Comparison of ENCODE assay signal across 27 cellular contexts in the genomic region with DNA sequence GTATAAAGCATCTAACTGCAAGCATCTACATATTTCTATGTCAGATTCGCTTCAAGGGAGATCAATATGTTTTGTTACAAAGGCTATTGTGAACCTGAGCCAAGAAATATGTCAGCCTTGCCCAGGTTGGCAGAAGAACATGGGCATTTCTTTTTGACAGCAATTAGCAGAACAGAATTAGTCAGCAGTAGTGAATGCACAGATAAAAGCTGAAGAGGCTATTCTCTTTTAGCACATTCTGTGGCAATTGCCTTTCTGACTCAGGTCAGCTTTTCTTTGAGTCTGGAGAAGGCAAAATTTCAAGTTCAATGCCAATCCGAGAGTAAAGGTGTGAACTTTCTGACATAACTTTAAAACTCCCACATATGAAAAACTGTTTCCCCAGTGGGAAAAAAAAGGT.
"Had no signal": no experiment of that assay in that cellular context is flagged by ENCODE, and none has a peak within 500 bp of the region (broad histone marks: within the 10 kb centered on the region; RNA-seq: fewer than 3 reads in every experiment).

No MANE protein-coding gene starts in this region.

- H3K9ac ChIP-seq: KMS-11 had no signal

- DNase-seq: activated B cell treated with CpG ODN at 0.5 μM for 24 hours; activated CD4-positive, alpha-beta T cell treated with anti-CD3 and anti-CD28 coated beads for 1 hour; activated CD4-positive, alpha-beta T cell treated with anti-CD3 and anti-CD28 coated beads, Interleukin-2, amount 10 ng/mL, durations not matched to agents 24 days and 14 days; activated CD4-positive, alpha-beta T cell treated with anti-CD3 and anti-CD28 coated beads, Interleukin-2, amount 50 U/mL, for 48 hours; activated CD8-positive, alpha-beta memory T cell treated with anti-CD3 and anti-CD28 coated beads, Interleukin-2, amount 10 ng/mL, durations not matched to agents 7 days and 5 days; activated effector memory CD4-positive, alpha-beta T cell treated with Interleukin-2 at 50 U/mL for 16 hours; activated naive CD4-positive, alpha-beta T cell; activated naive CD8-positive, alpha-beta T cell treated with anti-CD3 and anti-CD28 coated beads, Interleukin-2, amount 50 U/mL, for 24 hours; activated T-cell treated with anti-CD3 and anti-CD28 coated beads, Interleukin-2, amount 50 U/mL, for 24 hours; amniotic stem cell; body of pancreas; MM.1S; NCI-H1105 treated with DMSO at 0.1 percent for 48 hours; NCI-H146; NCI-H187 treated with DMSO at 0.1 percent for 48 hours; NCI-H524; Peyer's patch; SHP77; T-helper 2 cell; T1000 had no signal

- H3K27ac Mint-ChIP-seq: activated B cell treated with CpG ODN at 0.5 μM for 24 hours; activated CD4-positive, alpha-beta T cell treated with anti-CD3 and anti-CD28 coated beads, Interleukin-2, amount 10 ng/mL, durations not matched to agents 24 days and 14 days; activated CD8-positive, alpha-beta memory T cell treated with anti-CD3 and anti-CD28 coated beads, Interleukin-2, amount 10 ng/mL, durations not matched to agents 7 days and 5 days; activated naive CD4-positive, alpha-beta T cell treated with anti-CD3 and anti-CD28 coated beads, Interleukin-2, amount 50 U/mL, for 72 hours; activated naive CD8-positive, alpha-beta T cell treated with anti-CD3 and anti-CD28 coated beads, Interleukin-2, amount 50 U/mL, for 24 hours; activated T-cell treated with anti-CD3 and anti-CD28 coated beads, Interleukin-2, amount 50 U/mL, for 24 hours; activated T-helper 1 cell treated with anti-CD3 and anti-CD28 coated beads, Interleukin-12 subunit alpha, Interleukin-12 subunit beta, Interleukin-2, Interleukin-4 antibody, amounts not matched to agents 30 ng/mL and 10 ng/mL and 1 ng/mL, durations not matched to agents 14 hours and 24 hours and 36 hours had no signal

- H3K27me3 Mint-ChIP-seq: activated B cell treated with CpG ODN at 0.5 μM for 24 hours; activated CD4-positive, alpha-beta T cell treated with anti-CD3 and anti-CD28 coated beads, Interleukin-2, amount 10 ng/mL, durations not matched to agents 24 days and 14 days; activated CD8-positive, alpha-beta memory T cell treated with anti-CD3 and anti-CD28 coated beads, Interleukin-2, amount 10 ng/mL, durations not matched to agents 7 days and 5 days; activated naive CD8-positive, alpha-beta T cell treated with anti-CD3 and anti-CD28 coated beads, Interleukin-2, amount 50 U/mL, for 24 hours; activated T-cell treated with anti-CD3 and anti-CD28 coated beads, Interleukin-2, amount 50 U/mL, for 24 hours had no signal

- H3K27me3 ChIP-seq: ascending aorta, body of pancreas, cardiac muscle cell, Peyer's patch, SJSA1 had no signal

- H3K4me2 ChIP-seq: KMS-11 had no signal

- ATAC-seq: activated CD8-positive, alpha-beta memory T cell treated with anti-CD3 and anti-CD28 coated beads, Interleukin-2, amount 10 ng/mL, durations not matched to agents 7 days and 5 days; activated naive CD4-positive, alpha-beta T cell treated with anti-CD3 and anti-CD28 coated beads, Interleukin-2, amount 50 U/mL, for 72 hours; activated naive CD8-positive, alpha-beta T cell treated with anti-CD3 and anti-CD28 coated beads, Interleukin-2, amount 50 U/mL, for 24 hours; body of pancreas had no signal

- FAIRE-seq: TTC549 had no signal

- H3K36me3 ChIP-seq: ascending aorta, cardiac muscle cell, Peyer's patch, SJSA1 had no signal

- H3K36me3 Mint-ChIP-seq: activated CD8-positive, alpha-beta memory T cell treated with anti-CD3 and anti-CD28 coated beads, Interleukin-2, amount 10 ng/mL, durations not matched to agents 7 days and 5 days; activated naive CD4-positive, alpha-beta T cell treated with anti-CD3 and anti-CD28 coated beads, Interleukin-2, amount 50 U/mL, for 72 hours had no signal

- H3K9me3 ChIP-seq: ascending aorta, body of pancreas, Peyer's patch, SJSA1 had no signal

- H3K4me3 Mint-ChIP-seq: activated B cell treated with CpG ODN at 0.5 μM for 24 hours; activated CD4-positive, alpha-beta T cell treated with anti-CD3 and anti-CD28 coated beads, Interleukin-2, amount 10 ng/mL, durations not matched to agents 24 days and 14 days; activated CD8-positive, alpha-beta memory T cell treated with anti-CD3 and anti-CD28 coated beads, Interleukin-2, amount 10 ng/mL, durations not matched to agents 7 days and 5 days; activated naive CD8-positive, alpha-beta T cell treated with anti-CD3 and anti-CD28 coated beads, Interleukin-2, amount 50 U/mL, for 24 hours; activated T-cell treated with anti-CD3 and anti-CD28 coated beads, Interleukin-2, amount 50 U/mL, for 24 hours; activated T-helper 1 cell treated with anti-CD3 and anti-CD28 coated beads, Interleukin-12 subunit alpha, Interleukin-12 subunit beta, Interleukin-2, Interleukin-4 antibody, amounts not matched to agents 30 ng/mL and 10 ng/mL and 1 ng/mL, durations not matched to agents 14 hours and 24 hours and 36 hours had no signal

- H3K27ac ChIP-seq: ascending aorta, body of pancreas, cardiac muscle cell, KMS-11, Peyer's patch, SJSA1 had no signal

- H3K4me3 ChIP-seq: ascending aorta, body of pancreas, cardiac muscle cell, Peyer's patch, SJSA1 had no signal

- H3K4me1 ChIP-seq: ascending aorta, body of pancreas, Peyer's patch, SJSA1 had no signal

- H3K4me1 Mint-ChIP-seq: activated B cell treated with CpG ODN at 0.5 μM for 24 hours; activated CD4-positive, alpha-beta T cell treated with anti-CD3 and anti-CD28 coated beads, Interleukin-2, amount 10 ng/mL, durations not matched to agents 24 days and 14 days; activated CD8-positive, alpha-beta memory T cell treated with anti-CD3 and anti-CD28 coated beads, Interleukin-2, amount 10 ng/mL, durations not matched to agents 7 days and 5 days; activated naive CD8-positive, alpha-beta T cell treated with anti-CD3 and anti-CD28 coated beads, Interleukin-2, amount 50 U/mL, for 24 hours had no signal
